Comparison of ENCODE assay signal across 8 cellular contexts in the genomic region with DNA sequence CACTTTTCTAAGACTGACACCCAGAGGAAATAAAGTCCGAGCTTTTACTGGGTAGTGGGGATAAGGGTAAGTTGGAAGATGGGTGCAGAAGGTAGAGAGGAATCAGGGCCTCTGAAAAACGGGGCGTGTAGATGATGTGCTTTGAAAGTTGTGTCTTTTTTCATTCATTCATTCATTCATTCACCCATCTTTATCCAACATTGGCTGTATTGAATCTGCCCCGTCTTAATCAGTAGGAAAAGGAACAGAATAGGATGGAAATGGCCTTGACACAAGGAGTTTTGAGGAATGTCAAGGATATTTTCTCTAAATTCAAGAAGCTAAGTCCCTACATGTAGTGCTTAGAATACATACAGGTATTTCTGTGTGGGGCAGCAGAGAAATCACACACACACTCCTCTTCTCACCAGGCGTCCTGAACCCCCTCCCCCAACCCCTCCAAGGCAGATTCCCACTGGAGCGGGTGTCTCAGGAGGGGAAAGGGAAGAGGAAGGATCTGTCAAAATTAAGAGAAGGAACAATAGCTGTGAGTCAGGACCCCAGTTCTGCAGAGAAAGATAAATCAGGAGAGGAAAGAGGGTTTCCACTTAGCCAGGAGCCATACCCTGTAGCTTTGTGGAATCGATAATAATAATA. TPM values are rescaled to one million over a fixed set of nuclear protein-coding genes. Genes with fewer than 3 reads are reported as not detected.
DNase-seq lines count a peak whose midpoint lies in the region; ATAC-seq and TF ChIP-seq lines count a peak whose summit lies in the region.

No MANE protein-coding gene starts in this region.

- DNase-seq in activated CD4-positive, alpha-beta T cell treated with anti-CD3 and anti-CD28 coated beads, Interleukin-2, amount 10 ng/mL, durations not matched to agents 24 days and 14 days, result no peak
- no peak for DNase-seq in activated CD4-positive, alpha-beta T cell treated with anti-CD3 and anti-CD28 coated beads for 48 hours
- DNase-seq in lower leg skin (ENCODE audit: low spot score in 2 of 2) (peak in 1 of 2 donors; percentile 54), thoracic aorta (ENCODE audit: low spot score) (no peak), DMS79 (lab: John Stamatoyannopoulos, UW) (no peak)

- H3K27me3 ChIP-seq in thoracic aorta (replicated peaks; ENCODE audit: insufficient read depth), result no peaks in the 10 kb centered on the region

- H3K9me3 Mint-ChIP-seq in activated CD4-positive, alpha-beta T cell treated with anti-CD3 and anti-CD28 coated beads, Interleukin-2, amount 10 ng/mL, durations not matched to agents 24 days and 14 days, result peaks cover 4% of the 10 kb centered on the region
- peaks cover 0 to 4% (median 0%) of the 10 kb centered on the region in 5 experiments for H3K9me3 Mint-ChIP-seq in brain

- no peak overlapping the region for H3K27ac Mint-ChIP-seq in activated CD4-positive, alpha-beta T cell treated with anti-CD3 and anti-CD28 coated beads, Interleukin-2, amount 10 ng/mL, durations not matched to agents 24 days and 14 days
- no peak overlapping the region for H3K27ac Mint-ChIP-seq in brain

- WGBS in lower leg skin, 2 donors, result 16 to 20% methylated on average over 7 of the region's 7 CpGs

- H3K4me1 Mint-ChIP-seq in activated CD4-positive, alpha-beta T cell treated with anti-CD3 and anti-CD28 coated beads, Interleukin-2, amount 10 ng/mL, durations not matched to agents 24 days and 14 days, result peaks cover 5% of the 10 kb centered on the region
- peaks cover 14% of the 10 kb centered on the region for H3K4me1 Mint-ChIP-seq in brain

- H3K4me3 Mint-ChIP-seq in activated CD4-positive, alpha-beta T cell treated with anti-CD3 and anti-CD28 coated beads, Interleukin-2, amount 10 ng/mL, durations not matched to agents 24 days and 14 days, result peak overlapping the region; percentile 83
- peak overlapping the region; percentile 67 to 85 (median 84) for H3K4me3 Mint-ChIP-seq in brain

- no peaks in the 10 kb centered on the region for H3K36me3 Mint-ChIP-seq in activated CD4-positive, alpha-beta T cell treated with anti-CD3 and anti-CD28 coated beads, Interleukin-2, amount 10 ng/mL, durations not matched to agents 24 days and 14 days (ENCODE audit: low read depth)
- H3K36me3 Mint-ChIP-seq in brain, result no peaks in the 10 kb centered on the region

- no peak for TF ChIP-seq CTCF in brain (conservative IDR thresholded peaks at IDR 0.05)
- TF ChIP-seq CTCF in lower leg skin (IDR thresholded peaks at IDR 0.05), result no peak
- no peak for TF ChIP-seq CTCF in thoracic aorta (IDR thresholded peaks at IDR 0.05)

- no peaks in the 10 kb centered on the region for H3K36me3 ChIP-seq in thoracic aorta

- no peaks in the 10 kb centered on the region for H3K9me3 ChIP-seq in thoracic aorta

- intact Hi-C loops in activated CD4-positive, alpha-beta T cell treated with anti-CD3 and anti-CD28 coated beads, Interleukin-2, amount 10 ng/mL, durations not matched to agents 24 days and 14 days (cut with micrococcal nuclease), result no loop called here
- intact Hi-C loops in lower leg skin (cut with DNase I; ENCODE audit: low total_unique reads), result no loop called here

- TF ChIP-seq POLR2A in lower leg skin (IDR thresholded peaks at IDR 0.05), result no peak

- H3K4me3 ChIP-seq in lower leg skin (ENCODE audit: low read depth, poor library complexity, severe bottlenecking) (peak overlapping the region; percentile 42), thoracic aorta (peak overlapping the region; percentile 86)

- peaks cover 33% of the 10 kb centered on the region for H3K27me3 Mint-ChIP-seq in activated CD4-positive, alpha-beta T cell treated with anti-CD3 and anti-CD28 coated beads, Interleukin-2, amount 10 ng/mL, durations not matched to agents 24 days and 14 days
- H3K27me3 Mint-ChIP-seq in brain, result peaks cover 41% of the 10 kb centered on the region

- peaks cover 4 to 5% of the 10 kb centered on the region in 2 donors for H3K4me1 ChIP-seq in thoracic aorta (ENCODE audit: control insufficient read depth in 1 of 2, low read depth in 2 of 2)

- no peak overlapping the region for H3K27ac ChIP-seq in thoracic aorta

- ATAC-seq in thoracic aorta (ENCODE audit: insufficient number of reproducible peaks, low FRiP score, low read depth) (no peak), HG02852 (IDR thresholded peaks at IDR 0.05; ENCODE audit: unreplicated experiment) (no peak), GM21526 (IDR thresholded peaks at IDR 0.05; ENCODE audit: low FRiP score, unreplicated experiment) (no peak)

RNA-seq across cellular contexts. Expression of a gene that starts 13.9 kb away (rescaled TPM):
- total RNA-seq in activated CD4-positive, alpha-beta T cell treated with anti-CD3 and anti-CD28 coated beads, Interleukin-2, amount 10 ng/mL, durations not matched to agents 24 days and 14 days, result 0.36 TPM in 1 of 2 replicates, not detected in the other
- polyA plus RNA-seq in brain (ENCODE audit: insufficient read depth, low read depth, low replicate concordance), result 41.9 TPM
- total RNA-seq in lower leg skin (1 to 10 TPM in 3 of 4 donors, under 1 TPM in 1; 0.93 to 3.2 (median 2.8) TPM), thoracic aorta (10 to 100 TPM; 13.0 to 15.2 TPM)
